In genomic region chr22:49517211-49517610, GRCh38 we compare ENCODE assay signal across 1 cellular context.
TF ChIP-seq lines count a peak whose summit lies in the region.

No MANE protein-coding gene starts in this region.

TF ChIP-seq in H1, 55 proteins besides CTCF, POLR2A, EP300 and RAD21:
- TF ChIP-seq GTF2F1 (IDR thresholded peaks at IDR 0.05; ENCODE audit: borderline replicate concordance, low read depth, low read length): no peak
- no peak for TF ChIP-seq EGR1 (IDR thresholded peaks at IDR 0.05; ENCODE audit: borderline replicate concordance, low read depth, low read length)
- TF ChIP-seq SIRT6 (IDR thresholded peaks at IDR 0.05; ENCODE audit: low read length): no peak
- TF ChIP-seq CHD7 (IDR thresholded peaks at IDR 0.05; ENCODE audit: insufficient replicate concordance, low read length): no peak
- no peak for TF ChIP-seq BACH1 (IDR thresholded peaks at IDR 0.05; ENCODE audit: low read length)
- TF ChIP-seq CEBPB (IDR thresholded peaks at IDR 0.05; ENCODE audit: low read depth, low read length): no peak
